14 cellular contexts compared by ENCODE assay signal in genomic region chr11:60776167-60776566, GRCh38. TPM values are rescaled to one million over a fixed set of nuclear protein-coding genes. Genes with fewer than 3 reads are reported as not detected.
DNase-seq lines count a peak whose midpoint lies in the region; ATAC-seq and TF ChIP-seq lines count a peak whose summit lies in the region.
"Had no signal": no experiment of that assay in that cellular context is flagged by ENCODE, and none has a peak within 500 bp of the region (broad histone marks: within the 10 kb centered on the region; RNA-seq: fewer than 3 reads in every experiment).

No MANE protein-coding gene starts in this region.

- H3K4me3 ChIP-seq in HCT116 (replicated peaks in 1 of 2; ENCODE audit: low read depth in 1 of 2, low read length in 2 of 2) (no peak overlapping the region), OCI-LY3 (ENCODE audit: low read length) (no peak overlapping the region), skeletal muscle tissue (ENCODE audit: low read length in 3 of 3) (no peak overlapping the region)
- H3K4me3 ChIP-seq: SK-N-MC had no signal

- H3K36me3 ChIP-seq in HCT116 (ENCODE audit: control insufficient read depth in 1 of 2, insufficient read depth in 2 of 2, low read length in 2 of 2) (no peaks in the 10 kb centered on the region), OCI-LY3 (replicated peaks; ENCODE audit: low read depth, low read length) (no peaks in the 10 kb centered on the region), skeletal muscle tissue (ENCODE audit: control insufficient read depth in 3 of 3, insufficient read depth in 3 of 3, low read length in 3 of 3) (no peaks in the 10 kb centered on the region)

- RAD21 ChIA-PET in HCT116 (lab: Charles Lee; ENCODE audit: low non-redundant PET in 1 of 2, low total read pairs in 2 of 2, uncharacterized antibody in 2 of 2, unreplicated experiment in 2 of 2): no interaction called here

- H2AFZ ChIP-seq in HCT116 (ENCODE audit: low read depth, low read length, poor library complexity, severe bottlenecking) (peak overlapping the region; percentile 5), OCI-LY3 (ENCODE audit: low read depth, low read length) (peak overlapping the region; percentile 67; the same call in 1 of the 2 replicates)

- DNase-seq in HCT116 (ENCODE audit: low read depth, low spot score) (no peak), lung microvascular endothelial cell (ENCODE audit: low read depth in 2 of 2) (peak; percentile 47 to 59), glomerular visceral epithelial cell (ENCODE audit: extremely low spot score) (no peak), natural killer cell (no peak)
- DNase-seq in activated naive CD4-positive, alpha-beta T cell treated with Interleukin-2 at 50 U/mL for 16 hours: no peak
- DNase-seq: NK-92 treated with Interleukin-12 subunit alpha and Interleukin-12 subunit beta, amount 100 ng/mL, for 24 hours had no signal

- no peak overlapping the region for H3K9ac ChIP-seq in HCT116 (ENCODE audit: low read length)
- H3K9ac ChIP-seq in OCI-LY3 (ENCODE audit: low read length): no peak overlapping the region
- no peak overlapping the region for H3K9ac ChIP-seq in skeletal muscle tissue (ENCODE audit: low read depth in 1 of 3, low read length in 3 of 3)

- H3K9me3 Mint-ChIP-seq in natural killer cell: no peaks in the 10 kb centered on the region
- H3K9me3 Mint-ChIP-seq: IgD-negative memory B cell had no signal

- H4K20me1 ChIP-seq in HCT116 (ENCODE audit: insufficient read depth): no peaks in the 10 kb centered on the region
- no peaks in the 10 kb centered on the region for H4K20me1 ChIP-seq in OCI-LY3 (ENCODE audit: insufficient read depth, low read length)

- intact Hi-C loops in HCT116 (cut with micrococcal nuclease): loop anchor here (10.0 kb wide), 1 partner anchor 609 kb away; no protein-coding TSS in a partner anchor
- intact Hi-C loops in natural killer cell (cut with micrococcal nuclease): no loop called here

- TF ChIP-seq CTCF in HCT116 (IDR thresholded peaks at IDR 0.05 in 2 of 3, conservative IDR thresholded peaks at IDR 0.05 in 1 of 3; ENCODE audit: borderline replicate concordance in 1 of 3, insufficient read depth in 1 of 3, low read depth in 2 of 3, low read length in 2 of 3): no peak
- TF ChIP-seq CTCF in OCI-LY3 (IDR thresholded peaks at IDR 0.05; ENCODE audit: low read depth, low read length): no peak
- no peak for TF ChIP-seq CTCF in natural killer cell (IDR thresholded peaks at IDR 0.05)

- BruUV-seq in HCT116 (replicated peaks; lab: Mats Ljungman, UMichigan): no TSS peak

- H3K4me1 Mint-ChIP-seq in natural killer cell: no peaks in the 10 kb centered on the region

- H3K27me3 Mint-ChIP-seq in natural killer cell (ENCODE audit: low read depth in 2 of 2): no peaks in the 10 kb centered on the region

- POLR2A ChIA-PET in HCT116 (lab: Charles Lee): interaction anchor here (0.6 kb wide), 1 partner anchor 614 kb away, joined by 4 read pairs; no protein-coding TSS in a partner anchor

- H3K9me2 ChIP-seq in HCT116 (ENCODE audit: insufficient read depth): no peaks in the 10 kb centered on the region

- H3K9me3 ChIP-seq in HCT116 (ENCODE audit: control insufficient read depth in 1 of 2, insufficient read depth in 1 of 2, low read depth in 1 of 2, low read length in 2 of 2): no peaks in the 10 kb centered on the region
- H3K9me3 ChIP-seq in OCI-LY3 (ENCODE audit: insufficient read depth, low read length): no peaks in the 10 kb centered on the region
- no peaks in the 10 kb centered on the region for H3K9me3 ChIP-seq in skeletal muscle tissue (ENCODE audit: control insufficient read depth in 3 of 3, low read length in 3 of 3)

- H3K4me2 ChIP-seq in HCT116 (ENCODE audit: low read length): no peak overlapping the region
- peak overlapping the region; percentile 71 for H3K4me2 ChIP-seq in OCI-LY3 (ENCODE audit: low read length)

- no peak overlapping the region for H3K4me3 Mint-ChIP-seq in natural killer cell

- no peak for TF ChIP-seq RAD21 in HCT116 (IDR thresholded peaks at IDR 0.05; ENCODE audit: low read depth)

- H3K27me3 ChIP-seq in HCT116 (ENCODE audit: insufficient read depth, low read length) (no peaks in the 10 kb centered on the region), OCI-LY3 (ENCODE audit: low read depth, low read length) (no peaks in the 10 kb centered on the region), skeletal muscle tissue (ENCODE audit: control insufficient read depth in 3 of 3, insufficient read depth in 3 of 3, low read length in 3 of 3) (peaks cover 0 to 12% (median 8%) of the 10 kb centered on the region in 3 donors)

- H3K36me3 Mint-ChIP-seq in natural killer cell: no peaks in the 10 kb centered on the region
- H3K36me3 Mint-ChIP-seq: IgD-negative memory B cell had no signal

- no peak overlapping the region for H3K27ac Mint-ChIP-seq in natural killer cell

- CTCF ChIA-PET in HCT116 (lab: Charles Lee): interaction anchor here (0.6 to 2.7 kb wide), 7 partner anchors 13 to 560 kb away, joined by 3 to 21 read pairs (median 4); partner anchors contain the start of gene MS4A15

- H3K79me2 ChIP-seq in HCT116 (ENCODE audit: insufficient read depth, low read length): no peaks in the 10 kb centered on the region
- no peaks in the 10 kb centered on the region for H3K79me2 ChIP-seq in OCI-LY3 (ENCODE audit: low read length)

- H3K4me1 ChIP-seq in HCT116 (ENCODE audit: control insufficient read depth in 1 of 2, insufficient read depth in 2 of 2, low read length in 2 of 2) (peaks cover 0 to 19% of the 10 kb centered on the region in 2 experiments; a peak in 3 of 4 replicates), OCI-LY3 (ENCODE audit: low read length) (peaks cover 18% of the 10 kb centered on the region), skeletal muscle tissue (ENCODE audit: control insufficient read depth in 3 of 3, insufficient read depth in 3 of 3, low read length in 3 of 3) (peaks cover 8 to 12% (median 11%) of the 10 kb centered on the region in 3 donors)

- ATAC-seq in HCT116: no peak
- ATAC-seq in natural killer cell: no peak

- TF ChIP-seq POLR2A in HCT116 (IDR thresholded peaks at IDR 0.05; ENCODE audit: borderline replicate concordance, extremely low read depth, insufficient read depth, insufficient read length): no peak

- H3K27ac ChIP-seq in HCT116 (ENCODE audit: low read depth, low read length): no peak overlapping the region; the same call in 1 of the 2 replicates
- no peak overlapping the region for H3K27ac ChIP-seq in OCI-LY3 (ENCODE audit: low read length)
- peak overlapping the region; percentile 13 for H3K27ac ChIP-seq in skeletal muscle tissue (ENCODE audit: low read depth, low read length)
- H3K27ac ChIP-seq: HL-60, SK-N-MC had no signal

TF ChIP-seq in HCT116, 20 proteins besides CTCF, POLR2A, EP300 and RAD21:
- TF ChIP-seq MAX (IDR thresholded peaks at IDR 0.05) (no peak), TCF7L2 (IDR thresholded peaks at IDR 0.05; ENCODE audit: borderline replicate concordance, extremely low read depth, insufficient read depth, insufficient read length) (no peak), SIN3A (IDR thresholded peaks at IDR 0.05; ENCODE audit: low read depth) (no peak), YY1 (IDR thresholded peaks at IDR 0.05; ENCODE audit: extremely low read depth, insufficient replicate concordance, low read depth, low read length) (no peak), REST (IDR thresholded peaks at IDR 0.05; ENCODE audit: low read depth) (no peak), ZFX (IDR thresholded peaks at IDR 0.05) (no peak), CBX3 (IDR thresholded peaks at IDR 0.05; ENCODE audit: low read depth) (no peak), CEBPB (IDR thresholded peaks at IDR 0.05; ENCODE audit: low read depth) (no peak), EZH2 (IDR thresholded peaks at IDR 0.05) (no peak)

RNA-seq across cellular contexts. Expression of gene MS4A10, which starts 9.0 kb away (rescaled TPM):
- total RNA-seq in HCT116 (2021; ENCODE audit: unreplicated experiment): not detected
- not detected in 2 replicates for polyA plus RNA-seq in HCT116 (2012)
- total RNA-seq in lung microvascular endothelial cell: not detected in 2 replicates
- not detected for total RNA-seq in skeletal muscle tissue
- total RNA-seq in natural killer cell: not detected
- total RNA-seq: G401, H4, OCI-LY7 had no signal
- polyA plus RNA-seq: IgD-negative memory B cell had no signal

RNA-seq across cellular contexts. Expression of gene MS4A15, which starts 19.5 kb away (rescaled TPM):
- total RNA-seq in HCT116 (2021; ENCODE audit: unreplicated experiment) (1.5 TPM), lung microvascular endothelial cell (not detected in 2 replicates), skeletal muscle tissue (not detected), natural killer cell (not detected)
- polyA plus RNA-seq in HCT116 (2012): 1.8 and 2.1 TPM in 2 replicates
- total RNA-seq: G401, H4, OCI-LY7 had no signal
- polyA plus RNA-seq: IgD-negative memory B cell had no signal

RNA-seq across cellular contexts. Expression of gene MS4A18, which starts 51.6 kb away (rescaled TPM):
- total RNA-seq in HCT116 (2021; ENCODE audit: unreplicated experiment): not detected
- not detected in 2 replicates for polyA plus RNA-seq in HCT116 (2012)
- total RNA-seq in lung microvascular endothelial cell: not detected in 2 replicates
- not detected for total RNA-seq in skeletal muscle tissue
- not detected for total RNA-seq in natural killer cell
- total RNA-seq: G401, H4, OCI-LY7 had no signal
- polyA plus RNA-seq: IgD-negative memory B cell had no signal

Comparison
In these comparisons a context has a peak if more than half of its experiments do, and no peak if none do; other contexts are left out.
1. DNase-seq: peak in lung microvascular endothelial cell (2 of 2); none in HCT116 (single experiment), glomerular visceral epithelial cell (single experiment), activated naive CD4-positive, alpha-beta T cell treated with Interleukin-2 at 50 U/mL for 16 hours (single experiment) and natural killer cell (single experiment).